Comparison of ENCODE assay signal across 23 cellular contexts in the genomic region with DNA sequence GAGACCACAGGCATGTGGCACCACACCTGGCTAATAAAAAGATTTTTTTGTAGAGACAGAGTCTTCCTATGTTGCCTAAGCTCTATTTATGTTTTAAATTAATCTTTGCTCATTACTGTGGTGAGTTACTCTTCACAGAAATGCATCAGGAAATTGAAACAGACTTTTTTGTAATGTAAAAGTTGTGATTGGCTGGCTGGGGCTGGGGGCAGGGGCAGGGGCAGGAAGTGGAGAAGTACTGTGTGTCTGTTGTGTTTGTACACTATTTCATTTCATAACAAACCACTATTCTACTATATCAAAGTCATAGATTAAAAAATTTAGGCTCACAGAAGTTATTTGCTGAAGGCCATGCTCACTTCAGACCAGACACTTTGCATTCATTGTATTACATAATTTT. TPM values are rescaled to one million over a fixed set of nuclear protein-coding genes. Genes with fewer than 3 reads are reported as not detected.
DNase-seq lines count a peak whose midpoint lies in the region; ATAC-seq and TF ChIP-seq lines count a peak whose summit lies in the region.
"Had no signal": no experiment of that assay in that cellular context is flagged by ENCODE, and none has a peak within 500 bp of the region (broad histone marks: within the 10 kb centered on the region; RNA-seq: fewer than 3 reads in every experiment).

No MANE protein-coding gene starts in this region.

- H2AFZ ChIP-seq in GM23338: peak overlapping the region; percentile 96

- DNase-seq in activated T-cell treated with anti-CD3 and anti-CD28 coated beads, Interleukin-2, amount 50 U/mL, for 24 hours: no peak
- DNase-seq in activated T-cell treated with anti-CD3 and anti-CD28 coated beads for 4 hours: no peak
- DNase-seq in GM23338 (ENCODE audit: low spot score): no peak
- peak; percentile 25 for DNase-seq in activated effector memory CD4-positive, alpha-beta T cell treated with Interleukin-2 at 50 U/mL for 16 hours
- peak in 6 of 9 donors; percentile 15 to 62 (median 47) for DNase-seq in naive thymus-derived CD4-positive, alpha-beta T cell
- DNase-seq in effector CD4-positive, alpha-beta T cell: no peak
- DNase-seq in HCEC 1CT: no peak
- no peak for DNase-seq in AG20443 (ENCODE audit: low spot score)
- DNase-seq: ACHN, EL, H9, hypothalamus, mesenchymal stem cell, NCI-H187, NCI-H2227 treated with DMSO at 0.1 percent for 48 hours, NCI-H82, posterior cingulate gyrus, transverse colon had no signal

- no peaks in the 10 kb centered on the region for H3K27me3 Mint-ChIP-seq in activated T-cell treated with anti-CD3 and anti-CD28 coated beads, Interleukin-2, amount 50 U/mL, for 24 hours
- peaks cover 1% of the 10 kb centered on the region for H3K27me3 Mint-ChIP-seq in GM23338 (ENCODE audit: insufficient read depth, low read depth, poor library complexity)
- no peaks in the 10 kb centered on the region for H3K27me3 Mint-ChIP-seq in naive thymus-derived CD4-positive, alpha-beta T cell
- H3K27me3 Mint-ChIP-seq: natural killer cell treated with Interleukin-12 subunit alpha and Interleukin-12 subunit beta and Interleukin-15 and Interleukin-18, amount 100 ng/mL, for 72 hours had no signal

- no peaks in the 10 kb centered on the region for H3K79me2 ChIP-seq in GM23338 (replicated peaks; ENCODE audit: insufficient read depth)

- H3K27ac Mint-ChIP-seq in activated T-cell treated with anti-CD3 and anti-CD28 coated beads, Interleukin-2, amount 50 U/mL, for 24 hours: peak overlapping the region; percentile 56
- H3K27ac Mint-ChIP-seq in GM23338: no peak overlapping the region
- H3K27ac Mint-ChIP-seq in naive thymus-derived CD4-positive, alpha-beta T cell: peak overlapping the region in 8 of 9 donors; percentile 26 to 94 (median 89)
- H3K27ac Mint-ChIP-seq: activated T-helper 2 cell treated with anti-CD3 and anti-CD28 coated beads, Interferon-gamma antibody, Interleukin-2, Interleukin-4, amounts not matched to agents 10 μg/mL and 5 μg/mL and 100 μg/mL, durations not matched to agents 14 hours and 24 hours and 36 hours; H9 had no signal

- CTCF ChIA-PET in naive thymus-derived CD4-positive, alpha-beta T cell (lab: Charles Lee): interaction anchor here (0.6 to 1.1 kb wide), 2 partner anchors 140 to 141 kb away, joined by 3 to 4 read pairs; no protein-coding TSS in a partner anchor

- TF ChIP-seq CTCF in GM23338 (conservative IDR thresholded peaks at IDR 0.05; ENCODE audit: low read depth in 2 of 2): no peak

- H3K4me1 Mint-ChIP-seq in activated T-cell treated with anti-CD3 and anti-CD28 coated beads, Interleukin-2, amount 50 U/mL, for 24 hours (ENCODE audit: low read depth): peaks cover 16% of the 10 kb centered on the region
- peaks cover 2% of the 10 kb centered on the region; the same call in 2 of the 3 replicates for H3K4me1 Mint-ChIP-seq in GM23338
- H3K4me1 Mint-ChIP-seq in naive thymus-derived CD4-positive, alpha-beta T cell: peaks cover 10 to 24% (median 18%) of the 10 kb centered on the region in 7 donors

- H3K27me3 ChIP-seq in GM23338 (ENCODE audit: insufficient read depth): no peaks in the 10 kb centered on the region
- H3K27me3 ChIP-seq in naive thymus-derived CD4-positive, alpha-beta T cell (ENCODE audit: control insufficient read depth in 2 of 2, insufficient read depth in 2 of 2, low read length in 2 of 2): no peaks in the 10 kb centered on the region
- H3K27me3 ChIP-seq: SJSA1, transverse colon had no signal

- H3K27ac ChIP-seq in GM23338 (ENCODE audit: low read depth): no peak overlapping the region
- H3K27ac ChIP-seq in naive thymus-derived CD4-positive, alpha-beta T cell (ENCODE audit: low read depth, low read length): peak overlapping the region; percentile 51
- H3K27ac ChIP-seq: coronary artery, SJSA1, transverse colon had no signal

- H3K4me1 ChIP-seq in GM23338 (ENCODE audit: insufficient read depth): peaks cover 5% of the 10 kb centered on the region; the same call in 1 of the 2 replicates
- H3K4me1 ChIP-seq in naive thymus-derived CD4-positive, alpha-beta T cell (ENCODE audit: control insufficient read depth in 2 of 2, insufficient read depth in 2 of 2, low read length in 2 of 2): peaks cover 3 to 17% of the 10 kb centered on the region in 2 donors
- H3K4me1 ChIP-seq: SJSA1, transverse colon had no signal

- no peaks in the 10 kb centered on the region for H3K9me2 ChIP-seq in GM23338 (ENCODE audit: insufficient read depth)

- no peaks in the 10 kb centered on the region for H3K36me3 ChIP-seq in GM23338 (ENCODE audit: insufficient read depth)
- no peaks in the 10 kb centered on the region for H3K36me3 ChIP-seq in naive thymus-derived CD4-positive, alpha-beta T cell (ENCODE audit: control insufficient read depth in 2 of 3, insufficient read depth in 3 of 3, low read length in 3 of 3)
- H3K36me3 ChIP-seq: SJSA1, transverse colon had no signal

- no peaks in the 10 kb centered on the region for H3K9me3 ChIP-seq in naive thymus-derived CD4-positive, alpha-beta T cell (ENCODE audit: control insufficient read depth in 2 of 3, low read length in 3 of 3)
- H3K9me3 ChIP-seq: SJSA1, transverse colon had no signal

- no peak overlapping the region for H3K4me3 ChIP-seq in GM23338
- H3K4me3 ChIP-seq in naive thymus-derived CD4-positive, alpha-beta T cell (ENCODE audit: low read length): peak overlapping the region; percentile 1
- H3K4me3 ChIP-seq: coronary artery, SJSA1, smooth muscle cell, transverse colon had no signal

- POLR2A ChIA-PET in naive thymus-derived CD4-positive, alpha-beta T cell (lab: Charles Lee): interaction anchor here (1.1 to 2.8 kb wide), 3 partner anchors 14 to 49 kb away, joined by 4 to 18 read pairs (median 9); a partner anchor contains a TSS

- no peaks in the 10 kb centered on the region for H3K36me3 Mint-ChIP-seq in activated T-cell treated with anti-CD3 and anti-CD28 coated beads, Interleukin-2, amount 50 U/mL, for 24 hours (ENCODE audit: low read depth)
- no peaks in the 10 kb centered on the region for H3K36me3 Mint-ChIP-seq in GM23338 (ENCODE audit: low read depth)
- H3K36me3 Mint-ChIP-seq in naive thymus-derived CD4-positive, alpha-beta T cell: peaks cover 0 to 3% (median 2%) of the 10 kb centered on the region in 5 donors
- H3K36me3 Mint-ChIP-seq: natural killer cell treated with Interleukin-12 subunit alpha and Interleukin-12 subunit beta and Interleukin-15 and Interleukin-18, amount 100 ng/mL, for 72 hours had no signal

- H3K9me3 Mint-ChIP-seq in activated T-cell treated with anti-CD3 and anti-CD28 coated beads, Interleukin-2, amount 50 U/mL, for 24 hours: no peaks in the 10 kb centered on the region
- no peaks in the 10 kb centered on the region for H3K9me3 Mint-ChIP-seq in GM23338
- peaks cover 0 to 5% (median 0%) of the 10 kb centered on the region in 11 donors for H3K9me3 Mint-ChIP-seq in naive thymus-derived CD4-positive, alpha-beta T cell
- H3K9me3 Mint-ChIP-seq: activated T-helper 2 cell treated with anti-CD3 and anti-CD28 coated beads, Interferon-gamma antibody, Interleukin-2, Interleukin-4, amounts not matched to agents 10 μg/mL and 5 μg/mL and 100 μg/mL, durations not matched to agents 14 hours and 24 hours and 36 hours; H9; natural killer cell treated with Interleukin-12 subunit alpha and Interleukin-12 subunit beta and Interleukin-15 and Interleukin-18, amount 100 ng/mL, for 72 hours had no signal

- intact Hi-C loops in naive thymus-derived CD4-positive, alpha-beta T cell (cut with micrococcal nuclease): loop anchor here in 1 of 2 donors (1.0 to 2.0 kb wide), 3 partner anchors 19 to 49 kb away; a partner anchor contains a TSS

- no peak overlapping the region for H3K4me2 ChIP-seq in GM23338
- H3K4me2 ChIP-seq: smooth muscle cell had no signal

- H3K4me3 Mint-ChIP-seq in activated T-cell treated with anti-CD3 and anti-CD28 coated beads, Interleukin-2, amount 50 U/mL, for 24 hours: no peak overlapping the region
- H3K4me3 Mint-ChIP-seq in GM23338: no peak overlapping the region
- peak overlapping the region; percentile 4 to 70 (median 51) for H3K4me3 Mint-ChIP-seq in naive thymus-derived CD4-positive, alpha-beta T cell
- H3K4me3 Mint-ChIP-seq: H9; natural killer cell treated with Interleukin-12 subunit alpha and Interleukin-12 subunit beta and Interleukin-15 and Interleukin-18, amount 100 ng/mL, for 72 hours had no signal

- no peaks in the 10 kb centered on the region for H3F3A ChIP-seq in GM23338 (replicated peaks; ENCODE audit: low read depth)

- no peaks in the 10 kb centered on the region for H4K20me1 ChIP-seq in GM23338 (replicated peaks; ENCODE audit: insufficient read depth)

- ATAC-seq in GM23338: no peak
- peak; percentile 62 for ATAC-seq in naive thymus-derived CD4-positive, alpha-beta T cell

TF ChIP-seq in GM23338, 12 proteins besides CTCF, POLR2A, EP300 and RAD21 (continues in another document):
- no peak for TF ChIP-seq CREB1 (CRISPR knock-in tag; IDR thresholded peaks at IDR 0.05; ENCODE audit: low read depth)
- TF ChIP-seq, protein P1, sequence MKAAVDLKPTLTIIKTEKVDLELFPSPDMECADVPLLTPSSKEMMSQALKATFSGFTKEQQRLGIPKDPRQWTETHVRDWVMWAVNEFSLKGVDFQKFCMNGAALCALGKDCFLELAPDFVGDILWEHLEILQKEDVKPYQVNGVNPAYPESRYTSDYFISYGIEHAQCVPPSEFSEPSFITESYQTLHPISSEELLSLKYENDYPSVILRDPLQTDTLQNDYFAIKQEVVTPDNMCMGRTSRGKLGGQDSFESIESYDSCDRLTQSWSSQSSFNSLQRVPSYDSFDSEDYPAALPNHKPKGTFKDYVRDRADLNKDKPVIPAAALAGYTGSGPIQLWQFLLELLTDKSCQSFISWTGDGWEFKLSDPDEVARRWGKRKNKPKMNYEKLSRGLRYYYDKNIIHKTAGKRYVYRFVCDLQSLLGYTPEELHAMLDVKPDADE (IDR thresholded peaks at IDR 0.05): no peak

RNA-seq across cellular contexts. Expression of a gene that starts 19.1 kb away (rescaled TPM):
- total RNA-seq in GM23338 (2014; rRNA removed; shearing (Covaris generic)): 25.2 and 26.8 TPM in 2 replicates
- 5.7 and 8.0 TPM in 2 replicates for polyA plus RNA-seq in GM23338 (2016; fragmentation: Nextera tagmentation; extraction: Ambion mirVana)
- total RNA-seq in naive thymus-derived CD4-positive, alpha-beta T cell: 10 to 100 TPM; 13.9 to 47.6 (median 24.9) TPM
- polyA plus RNA-seq in naive thymus-derived CD4-positive, alpha-beta T cell: 10 to 100 TPM; 15.4 to 19.2 TPM

RNA-seq across cellular contexts. Expression of a gene that starts 31.9 kb away (rescaled TPM):
- total RNA-seq in GM23338 (2014; rRNA removed; shearing (Covaris generic)): 2.0 and 5.7 TPM in 2 replicates
- 0.77 and 1.2 TPM in 2 replicates for polyA plus RNA-seq in GM23338 (2016; fragmentation: Nextera tagmentation; extraction: Ambion mirVana)
- total RNA-seq in naive thymus-derived CD4-positive, alpha-beta T cell: 10 to 100 TPM in 1 of 5 experiments, 1 to 10 TPM in 4; 3.0 to 14.6 (median 5.8) TPM
- polyA plus RNA-seq in naive thymus-derived CD4-positive, alpha-beta T cell: 1 to 10 TPM; 1.5 to 3.5 TPM

RNA-seq across cellular contexts. Expression of a gene that starts 48.1 kb away (rescaled TPM):
- total RNA-seq in GM23338 (2014; rRNA removed; shearing (Covaris generic)): 26.8 and 40.6 TPM in 2 replicates
- 172 and 197 TPM in 2 replicates for polyA plus RNA-seq in GM23338 (2016; fragmentation: Nextera tagmentation; extraction: Ambion mirVana)
- 10 to 100 TPM; 18.4 to 56.1 (median 46.7) TPM for total RNA-seq in naive thymus-derived CD4-positive, alpha-beta T cell
- polyA plus RNA-seq in naive thymus-derived CD4-positive, alpha-beta T cell: 10 to 100 TPM; 57.3 to 63.4 TPM

RNA-seq across cellular contexts. Expression of a gene that starts 48.4 kb away (rescaled TPM):
- total RNA-seq in GM23338 (2014; rRNA removed; shearing (Covaris generic)): 6.8 and 8.1 TPM in 2 replicates
- 4.3 and 6.8 TPM in 2 replicates for polyA plus RNA-seq in GM23338 (2016; fragmentation: Nextera tagmentation; extraction: Ambion mirVana)
- total RNA-seq in naive thymus-derived CD4-positive, alpha-beta T cell: 10 to 100 TPM; 14.1 to 53.9 (median 40.4) TPM
- polyA plus RNA-seq in naive thymus-derived CD4-positive, alpha-beta T cell: 10 to 100 TPM; 28.6 to 30.5 TPM

Comparison
In these comparisons a context has a peak if more than half of its experiments do, and no peak if none do; other contexts are left out.
1. DNase-seq: peak in activated effector memory CD4-positive, alpha-beta T cell treated with Interleukin-2 at 50 U/mL for 16 hours (single experiment) and naive thymus-derived CD4-positive, alpha-beta T cell (6 of 9); none in activated T-cell treated with anti-CD3 and anti-CD28 coated beads, Interleukin-2, amount 50 U/mL, for 24 hours (single experiment), activated T-cell treated with anti-CD3 and anti-CD28 coated beads for 4 hours (single experiment), GM23338 (single experiment), effector CD4-positive, alpha-beta T cell (single experiment), HCEC 1CT (single experiment) and AG20443 (single experiment).
2. H3K4me3 Mint-ChIP-seq: peak in naive thymus-derived CD4-positive, alpha-beta T cell (10 of 10); none in activated T-cell treated with anti-CD3 and anti-CD28 coated beads, Interleukin-2, amount 50 U/mL, for 24 hours (single experiment) and GM23338 (single experiment).